ENCODE assay signal across 8 cellular contexts in genomic region chr20:62805711-62806382, GRCh38. TPM values are rescaled to one million over a fixed set of nuclear protein-coding genes. Genes with fewer than 3 reads are reported as not detected.
DNase-seq lines count a peak whose midpoint lies in the region; FAIRE-seq lines count a peak whose summit lies in the region.

No MANE protein-coding gene starts in this region.

- FAIRE-seq in frontal cortex (lab: Jason Lieb, UNC): no peak

- H3K4me3 ChIP-seq in adipocyte (ENCODE audit: low read length): peak overlapping the region; percentile 88
- H3K4me3 ChIP-seq in stomach smooth muscle (ENCODE audit: low read length in 2 of 2): peak overlapping the region; percentile 78 to 88

- peak overlapping the region; percentile 78 for H3K27ac Mint-ChIP-seq in activated CD4-positive, alpha-beta T cell treated with anti-CD3 and anti-CD28 coated beads, Interleukin-2, amount 10 ng/mL, durations not matched to agents 24 days and 14 days

- H3K4me1 Mint-ChIP-seq in activated CD4-positive, alpha-beta T cell treated with anti-CD3 and anti-CD28 coated beads, Interleukin-2, amount 10 ng/mL, durations not matched to agents 24 days and 14 days: peaks cover 18% of the 10 kb centered on the region

- peak overlapping the region; percentile 37 for H3K27ac ChIP-seq in stomach smooth muscle (ENCODE audit: low read length)

- H3K36me3 Mint-ChIP-seq in activated CD4-positive, alpha-beta T cell treated with anti-CD3 and anti-CD28 coated beads, Interleukin-2, amount 10 ng/mL, durations not matched to agents 24 days and 14 days (ENCODE audit: low read depth): peaks cover 35% of the 10 kb centered on the region

- H3K36me3 ChIP-seq in adipocyte (ENCODE audit: control insufficient read depth, insufficient read depth, low read length, severe bottlenecking) (peaks cover 41% of the 10 kb centered on the region), stomach smooth muscle (ENCODE audit: control insufficient read depth in 2 of 2, insufficient read depth in 2 of 2, low read length in 2 of 2) (peaks cover 16 to 25% of the 10 kb centered on the region in 2 donors)

- no peaks in the 10 kb centered on the region for H3K9me3 ChIP-seq in adipocyte (ENCODE audit: control insufficient read depth, low read length)
- no peaks in the 10 kb centered on the region for H3K9me3 ChIP-seq in stomach smooth muscle (ENCODE audit: control insufficient read depth in 2 of 2, low read length in 2 of 2)

- peak overlapping the region; percentile 85 for H3K4me3 Mint-ChIP-seq in activated CD4-positive, alpha-beta T cell treated with anti-CD3 and anti-CD28 coated beads, Interleukin-2, amount 10 ng/mL, durations not matched to agents 24 days and 14 days

- H3K27me3 ChIP-seq in adipocyte (replicated peaks; ENCODE audit: control insufficient read depth, insufficient read depth, low read length) (no peaks in the 10 kb centered on the region), stomach smooth muscle (ENCODE audit: control insufficient read depth in 1 of 2, insufficient read depth in 2 of 2, low read length in 2 of 2) (no peaks in the 10 kb centered on the region)

- H3K9ac ChIP-seq in adipocyte (ENCODE audit: low read length): peak overlapping the region; percentile 87
- H3K9ac ChIP-seq in stomach smooth muscle (ENCODE audit: low read length in 2 of 2): peak overlapping the region; percentile 64 to 84

- DNase-seq in activated CD4-positive, alpha-beta T cell treated with anti-CD3 and anti-CD28 coated beads, Interleukin-2, amount 10 ng/mL, durations not matched to agents 24 days and 14 days: no peak
- no peak for DNase-seq in activated CD4-positive, alpha-beta T cell treated with anti-CD3 and anti-CD28 coated beads, Interleukin-2, amount 50 U/mL, for 1 hour
- DNase-seq in adipocyte (ENCODE audit: low read depth): peak; percentile 24
- DNase-seq in iPS-NIHi11 (ENCODE audit: low spot score): peak; percentile 44
- DNase-seq in frontal cortex (ENCODE audit: low spot score in 2 of 2): no peak
- no peak for DNase-seq in AG08395 (ENCODE audit: low spot score)
- DNase-seq in NCI-H774 (lab: John Stamatoyannopoulos, UW): no peak

- H3K4me1 ChIP-seq in adipocyte (ENCODE audit: control insufficient read depth, insufficient read depth, low read length): peaks cover 15% of the 10 kb centered on the region
- H3K4me1 ChIP-seq in stomach smooth muscle (ENCODE audit: control insufficient read depth, insufficient read depth, low read length): peaks cover 45% of the 10 kb centered on the region

- H3K27me3 Mint-ChIP-seq in activated CD4-positive, alpha-beta T cell treated with anti-CD3 and anti-CD28 coated beads, Interleukin-2, amount 10 ng/mL, durations not matched to agents 24 days and 14 days: no peaks in the 10 kb centered on the region

- intact Hi-C loops in activated CD4-positive, alpha-beta T cell treated with anti-CD3 and anti-CD28 coated beads, Interleukin-2, amount 10 ng/mL, durations not matched to agents 24 days and 14 days (cut with micrococcal nuclease): loop anchor here (5.0 kb wide), 2 partner anchors 56 to 304 kb away; partner anchors contain the start of gene TCFL5

- H3K9me3 Mint-ChIP-seq in activated CD4-positive, alpha-beta T cell treated with anti-CD3 and anti-CD28 coated beads, Interleukin-2, amount 10 ng/mL, durations not matched to agents 24 days and 14 days: no peaks in the 10 kb centered on the region

RNA-seq across cellular contexts. Expression of gene OGFR, which starts 1.2 kb away (rescaled TPM):
- 49.1 and 54.6 TPM in 2 replicates for total RNA-seq in activated CD4-positive, alpha-beta T cell treated with anti-CD3 and anti-CD28 coated beads, Interleukin-2, amount 10 ng/mL, durations not matched to agents 24 days and 14 days
- 24.1 TPM for total RNA-seq in frontal cortex

RNA-seq across cellular contexts. Expression of gene MRGBP, which starts 9.6 kb away (rescaled TPM):
- 19.4 and 19.6 TPM in 2 replicates for total RNA-seq in activated CD4-positive, alpha-beta T cell treated with anti-CD3 and anti-CD28 coated beads, Interleukin-2, amount 10 ng/mL, durations not matched to agents 24 days and 14 days
- 20.0 TPM for total RNA-seq in frontal cortex

RNA-seq across cellular contexts. Expression of gene COL9A3, which starts 11.0 kb away (rescaled TPM):
- total RNA-seq in activated CD4-positive, alpha-beta T cell treated with anti-CD3 and anti-CD28 coated beads, Interleukin-2, amount 10 ng/mL, durations not matched to agents 24 days and 14 days: 0.47 TPM in 1 of 2 replicates, not detected in the other
- total RNA-seq in frontal cortex: 10.2 TPM

RNA-seq across cellular contexts. Expression of gene TCFL5, which starts 55.8 kb away (rescaled TPM):
- total RNA-seq in activated CD4-positive, alpha-beta T cell treated with anti-CD3 and anti-CD28 coated beads, Interleukin-2, amount 10 ng/mL, durations not matched to agents 24 days and 14 days: 5.8 and 6.2 TPM in 2 replicates
- total RNA-seq in frontal cortex: 6.1 TPM

Comparison
In these comparisons a context has a peak if more than half of its experiments do, and no peak if none do; other contexts are left out.
1. DNase-seq: peak in adipocyte (single experiment) and iPS-NIHi11 (single experiment); none in activated CD4-positive, alpha-beta T cell treated with anti-CD3 and anti-CD28 coated beads, Interleukin-2, amount 10 ng/mL, durations not matched to agents 24 days and 14 days (single experiment), activated CD4-positive, alpha-beta T cell treated with anti-CD3 and anti-CD28 coated beads, Interleukin-2, amount 50 U/mL, for 1 hour (single experiment), frontal cortex (0 of 2), AG08395 (single experiment) and NCI-H774 (single experiment).